Comparison of ENCODE assay signal across 8 cellular contexts in genomic region chr16:89383095-89384003, GRCh38.
DNase-seq lines count a peak whose midpoint lies in the region; ATAC-seq lines count a peak whose summit lies in the region.

No MANE protein-coding gene starts in this region.

- peaks cover 4% of the 10 kb centered on the region for H3K36me3 Mint-ChIP-seq in activated CD4-positive, alpha-beta memory T cell treated with anti-CD3 and anti-CD28 coated beads for 36 hours
- peaks cover 20 to 54% of the 10 kb centered on the region in 2 donors for H3K36me3 Mint-ChIP-seq in stimulated activated naive B cell treated with anti-CD40 and anti-IgM and Interleukin-4, amounts not matched to agents 10 μg/mL and 1 μg/mL and 100 μg/mL, for 72 hours

- no peaks in the 10 kb centered on the region for H3K27me3 Mint-ChIP-seq in activated CD4-positive, alpha-beta memory T cell treated with anti-CD3 and anti-CD28 coated beads for 36 hours
- no peaks in the 10 kb centered on the region for H3K27me3 Mint-ChIP-seq in stimulated activated naive B cell treated with anti-CD40 and anti-IgM and Interleukin-4, amounts not matched to agents 10 μg/mL and 1 μg/mL and 100 μg/mL, for 72 hours

- DNase-seq in NCI-H82 (lab: John Stamatoyannopoulos, UW) (peak; percentile 42), NCI-H82 treated with DMSO at 0.1 percent for 48 hours (lab: John Stamatoyannopoulos, UW; ENCODE audit: unreplicated experiment) (no peak), left cardiac atrium (no peak), pons (ENCODE audit: low spot score) (no peak), NCI-H1092 (lab: John Stamatoyannopoulos, UW) (no peak), NCI-H1436 (lab: John Stamatoyannopoulos, UW) (no peak)
- DNase-seq in activated CD4-positive, alpha-beta memory T cell treated with anti-CD3 and anti-CD28 coated beads for 36 hours, result peak; percentile 53
- no peak for DNase-seq in stimulated activated naive B cell treated with anti-CD40 and anti-IgM and Interleukin-4, amounts not matched to agents 10 μg/mL and 1 μg/mL and 100 μg/mL, for 72 hours

- H3K27ac Mint-ChIP-seq in activated CD4-positive, alpha-beta memory T cell treated with anti-CD3 and anti-CD28 coated beads for 36 hours, result peak overlapping the region; percentile 82
- peak overlapping the region; percentile 37 for H3K27ac Mint-ChIP-seq in stimulated activated naive B cell treated with anti-CD40 and anti-IgM and Interleukin-4, amounts not matched to agents 10 μg/mL and 1 μg/mL and 100 μg/mL, for 72 hours

- intact Hi-C loops in activated CD4-positive, alpha-beta memory T cell treated with anti-CD3 and anti-CD28 coated beads for 36 hours (cut with micrococcal nuclease), result loop anchor here (2.0 to 5.0 kb wide), 2 partner anchors 23 to 44 kb away; no protein-coding TSS in a partner anchor
- intact Hi-C loops in left cardiac atrium (cut with DNase I), result no loop called here

- peak overlapping the region; percentile 4 for H3K4me3 Mint-ChIP-seq in activated CD4-positive, alpha-beta memory T cell treated with anti-CD3 and anti-CD28 coated beads for 36 hours
- peak overlapping the region in 1 of 2 donors; percentile 17 for H3K4me3 Mint-ChIP-seq in stimulated activated naive B cell treated with anti-CD40 and anti-IgM and Interleukin-4, amounts not matched to agents 10 μg/mL and 1 μg/mL and 100 μg/mL, for 72 hours

- ATAC-seq in left cardiac atrium, result peak; percentile 47 to 88
- peak in 1 of 2 donors; percentile 48 for ATAC-seq in stimulated activated naive B cell treated with anti-CD40 and anti-IgM and Interleukin-4, amounts not matched to agents 10 μg/mL and 1 μg/mL and 100 μg/mL, for 72 hours (replicated peaks)

- CTCF ChIA-PET in activated CD4-positive, alpha-beta memory T cell treated with anti-CD3 and anti-CD28 coated beads for 36 hours (lab: Charles Lee), result no interaction called here

- POLR2A ChIA-PET in activated CD4-positive, alpha-beta memory T cell treated with anti-CD3 and anti-CD28 coated beads for 36 hours (lab: Charles Lee), result interaction anchor here (1.3 kb wide), 1 partner anchor 105 kb away, joined by 5 read pairs; no protein-coding TSS in a partner anchor

- peaks cover 84% of the 10 kb centered on the region for H3K4me1 Mint-ChIP-seq in activated CD4-positive, alpha-beta memory T cell treated with anti-CD3 and anti-CD28 coated beads for 36 hours (ENCODE audit: low read depth)
- H3K4me1 Mint-ChIP-seq in stimulated activated naive B cell treated with anti-CD40 and anti-IgM and Interleukin-4, amounts not matched to agents 10 μg/mL and 1 μg/mL and 100 μg/mL, for 72 hours, result peaks cover 59 to 98% of the 10 kb centered on the region in 2 donors

- no peaks in the 10 kb centered on the region for H3K9me3 Mint-ChIP-seq in activated CD4-positive, alpha-beta memory T cell treated with anti-CD3 and anti-CD28 coated beads for 36 hours
- no peaks in the 10 kb centered on the region for H3K9me3 Mint-ChIP-seq in stimulated activated naive B cell treated with anti-CD40 and anti-IgM and Interleukin-4, amounts not matched to agents 10 μg/mL and 1 μg/mL and 100 μg/mL, for 72 hours

Comparison
In these comparisons a context has a peak if more than half of its experiments do, and no peak if none do; other contexts are left out.
1. DNase-seq: peak in NCI-H82 (single experiment) and activated CD4-positive, alpha-beta memory T cell treated with anti-CD3 and anti-CD28 coated beads for 36 hours (single experiment); none in NCI-H82 treated with DMSO at 0.1 percent for 48 hours (single experiment), left cardiac atrium (single experiment), stimulated activated naive B cell treated with anti-CD40 and anti-IgM and Interleukin-4, amounts not matched to agents 10 μg/mL and 1 μg/mL and 100 μg/mL, for 72 hours (single experiment), pons (single experiment), NCI-H1092 (single experiment) and NCI-H1436 (single experiment).